ENCODE assay signal across 8 cellular contexts in the genomic region with DNA sequence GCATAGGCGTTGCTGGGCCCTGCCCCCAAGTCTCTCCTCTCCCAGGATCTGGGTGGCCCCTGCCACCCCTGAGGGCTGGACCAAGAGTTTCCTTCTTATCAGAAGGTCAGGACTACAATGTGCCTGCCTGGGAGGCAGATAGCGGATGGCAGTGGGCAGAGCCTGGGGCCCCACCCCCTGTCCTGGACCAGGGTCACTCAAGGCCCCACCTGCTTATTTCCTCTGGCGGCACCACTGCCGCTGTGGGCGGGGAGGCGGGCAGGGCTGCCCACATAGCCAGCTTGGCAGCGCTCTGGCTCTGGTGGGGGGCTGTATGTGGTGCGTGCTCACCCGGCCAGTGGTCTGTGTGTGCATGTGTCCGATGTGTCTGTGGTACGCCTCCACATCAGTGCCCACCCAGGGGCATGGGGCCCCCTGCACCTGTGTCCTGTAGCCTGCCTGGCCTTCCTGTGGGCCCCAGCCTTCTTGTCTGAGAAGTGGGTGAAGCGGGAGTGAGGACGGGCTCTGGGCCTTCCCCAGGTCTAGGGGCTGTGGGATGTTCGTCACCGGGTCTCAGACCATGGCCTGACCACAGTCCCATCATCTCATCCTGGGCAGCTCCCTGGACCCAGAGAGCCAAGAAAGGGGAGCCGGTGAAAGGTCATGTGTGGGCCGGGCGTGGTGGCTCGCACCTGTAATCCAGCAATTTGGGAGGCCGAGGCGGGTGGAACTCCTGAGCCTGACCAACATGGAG. TPM values are rescaled to one million over a fixed set of nuclear protein-coding genes. Genes with fewer than 3 reads are reported as not detected.
DNase-seq lines count a peak whose midpoint lies in the region; ATAC-seq and TF ChIP-seq lines count a peak whose summit lies in the region.

No MANE protein-coding gene starts in this region.

- TF ChIP-seq CTCF in chondrocyte (IDR thresholded peaks at IDR 0.05) (no peak), mesothelial cell of epicardium (IDR thresholded peaks at IDR 0.05; ENCODE audit: unreplicated experiment) (no peak)

- no peaks in the 10 kb centered on the region for H3K4me1 ChIP-seq in aorta (ENCODE audit: control insufficient read depth in 1 of 2, insufficient read depth in 2 of 2, low read length in 2 of 2)

- peaks cover 47% of the 10 kb centered on the region for H3K4me1 Mint-ChIP-seq in chondrocyte (ENCODE audit: low read depth)
- peaks cover 15% of the 10 kb centered on the region for H3K4me1 Mint-ChIP-seq in mesothelial cell of epicardium

- H3K36me3 Mint-ChIP-seq in chondrocyte (ENCODE audit: low read depth) (peaks cover 13% of the 10 kb centered on the region), mesothelial cell of epicardium (peaks cover 3% of the 10 kb centered on the region)

- H3K9me3 Mint-ChIP-seq in chondrocyte (ENCODE audit: low read depth): no peaks in the 10 kb centered on the region
- H3K9me3 Mint-ChIP-seq in mesothelial cell of epicardium: no peaks in the 10 kb centered on the region

- ATAC-seq in Right ventricle myocardium inferior: peak; percentile 23
- no peak for ATAC-seq in aorta (ENCODE audit: low FRiP score)
- no peak for ATAC-seq in GM18873 (IDR thresholded peaks at IDR 0.05; ENCODE audit: low FRiP score, unreplicated experiment)

- DNase-seq in Right ventricle myocardium inferior (ENCODE audit: missing footprints) (peak; percentile 82), cardiac septum (ENCODE audit: low spot score) (no peak), chondrocyte (ENCODE audit: low spot score) (peak; percentile 93), mesothelial cell of epicardium (ENCODE audit: low spot score in 2 of 2, unreplicated experiment in 2 of 2) (peak in 1 of 2 experiments; percentile 38), aorta (peak; percentile 62 to 83), NCI-H2029 treated with DMSO at 0.1 percent for 48 hours (lab: John Stamatoyannopoulos, UW) (no peak)
- DNase-seq in activated T-cell treated with anti-CD3 and anti-CD28 coated beads, Interleukin-2, amount 50 U/mL, for 1 hour: no peak

- H3K27me3 ChIP-seq in aorta (ENCODE audit: control insufficient read depth in 1 of 2, insufficient read depth in 2 of 2, low read length in 1 of 2): no peaks in the 10 kb centered on the region

- H3K9me3 ChIP-seq in aorta (ENCODE audit: control insufficient read depth, low read length): no peaks in the 10 kb centered on the region

- WGBS in aorta, 2 donors: 47 to 48% methylated on average over 21 of the region's 21 CpGs

- peaks cover 10% of the 10 kb centered on the region for H3K27me3 Mint-ChIP-seq in chondrocyte (ENCODE audit: low read depth)
- peaks cover 23% of the 10 kb centered on the region for H3K27me3 Mint-ChIP-seq in mesothelial cell of epicardium (ENCODE audit: low read depth)

- intact Hi-C loops in Right ventricle myocardium inferior (cut with DNase I) (loop anchor here (2.0 kb wide), 1 partner anchor 33 kb away; no protein-coding TSS in a partner anchor), cardiac septum (cut with DNase I) (loop anchor here (5.0 kb wide), 1 partner anchor 48 kb away; no protein-coding TSS in a partner anchor), aorta (cut with DNase I) (loop anchor here (5.0 kb wide), 3 partner anchors 42 to 78 kb away; a partner anchor contains a TSS)

- H3K4me3 ChIP-seq in aorta (ENCODE audit: low read length in 2 of 2): no peak overlapping the region

- H3K27ac Mint-ChIP-seq in chondrocyte (ENCODE audit: unreplicated experiment): peak overlapping the region; percentile 65
- H3K27ac Mint-ChIP-seq in mesothelial cell of epicardium: no peak overlapping the region

- no peaks in the 10 kb centered on the region for H3K36me3 ChIP-seq in aorta (ENCODE audit: control insufficient read depth in 1 of 2, insufficient read depth in 2 of 2, low read length in 1 of 2)

- H3K27ac ChIP-seq in aorta (ENCODE audit: low read depth in 1 of 2, low read length in 2 of 2): peak overlapping the region; percentile 16 to 69

- H3K4me3 Mint-ChIP-seq in chondrocyte (ENCODE audit: unreplicated experiment) (peak overlapping the region; percentile 28), mesothelial cell of epicardium (peak overlapping the region; percentile 54)

RNA-seq across cellular contexts. Expression of a gene that starts 3.0 kb away (rescaled TPM):
- 24.3 TPM for total RNA-seq in Right ventricle myocardium inferior
- total RNA-seq in cardiac septum: 13.0 TPM
- 34.5 to 35.6 TPM (median 34.8 TPM) in 3 replicates for total RNA-seq in chondrocyte
- 13.4 to 14.6 TPM (median 13.6 TPM) in 3 replicates for total RNA-seq in mesothelial cell of epicardium
- total RNA-seq in aorta: 10 to 100 TPM; 21.0 to 22.3 TPM
- 10 to 100 TPM; 11.4 to 21.5 TPM for polyA plus RNA-seq in aorta

RNA-seq across cellular contexts. Expression of a gene that starts 6.0 kb away (rescaled TPM):
- total RNA-seq in Right ventricle myocardium inferior: 1.1 TPM
- 1.3 TPM for total RNA-seq in cardiac septum
- total RNA-seq in chondrocyte: 0.27 to 1.2 TPM (median 0.31 TPM) in 3 replicates
- 2.5 to 3.8 TPM (median 3.1 TPM) in 3 replicates for total RNA-seq in mesothelial cell of epicardium
- total RNA-seq in aorta: 1 to 10 TPM; 3.0 to 3.5 TPM
- polyA plus RNA-seq in aorta: under 1 TPM in 1 of 2 donors, not detected in 1; 0.49 TPM

RNA-seq across cellular contexts. Expression of a gene that starts 41.4 kb away (rescaled TPM):
- total RNA-seq in Right ventricle myocardium inferior: 112 TPM
- 138 TPM for total RNA-seq in cardiac septum
- 139 to 205 TPM (median 144 TPM) in 3 replicates for total RNA-seq in chondrocyte
- 364 to 381 TPM (median 379 TPM) in 3 replicates for total RNA-seq in mesothelial cell of epicardium
- 100 to 1,000 TPM; 176 to 184 TPM for total RNA-seq in aorta
- 100 to 1,000 TPM in 1 of 2 donors, 10 to 100 TPM in 1; 74.8 to 207 TPM for polyA plus RNA-seq in aorta

RNA-seq across cellular contexts. Expression of a gene that starts 41.7 kb away (rescaled TPM):
- total RNA-seq in Right ventricle myocardium inferior: 11.6 TPM
- 16.7 TPM for total RNA-seq in cardiac septum
- 29.5 to 37.6 TPM (median 30.9 TPM) in 3 replicates for total RNA-seq in chondrocyte
- 55.9 to 59.6 TPM (median 58.0 TPM) in 3 replicates for total RNA-seq in mesothelial cell of epicardium
- 10 to 100 TPM in 1 of 2 donors, 1 to 10 TPM in 1; 9.0 to 17.4 TPM for total RNA-seq in aorta
- 10 to 100 TPM in 1 of 2 donors, 1 to 10 TPM in 1; 5.5 to 19.4 TPM for polyA plus RNA-seq in aorta

Comparison
In these comparisons a context has a peak if more than half of its experiments do, and no peak if none do; other contexts are left out.
1. DNase-seq: peak in Right ventricle myocardium inferior (single experiment), chondrocyte (single experiment) and aorta (2 of 2); none in cardiac septum (single experiment), activated T-cell treated with anti-CD3 and anti-CD28 coated beads, Interleukin-2, amount 50 U/mL, for 1 hour (single experiment) and NCI-H2029 treated with DMSO at 0.1 percent for 48 hours (single experiment).